ENCODE assay signal across 8 cellular contexts in genomic region chr9:20941177-20941690, GRCh38.
DNase-seq lines count a peak whose midpoint lies in the region; ATAC-seq and TF ChIP-seq lines count a peak whose summit lies in the region.

No MANE protein-coding gene starts in this region.

- no peak overlapping the region for H3K9ac ChIP-seq in PC-3 (ENCODE audit: low read length)

- H3K9me3 Mint-ChIP-seq in osteocyte (ENCODE audit: unreplicated experiment): no peaks in the 10 kb centered on the region

- ATAC-seq in GM21825 (IDR thresholded peaks at IDR 0.05; ENCODE audit: unreplicated experiment) (peak; percentile 98), PC-3 (peak; percentile 98)

- CTCF ChIA-PET in PC-3 (lab: Charles Lee): interaction anchor here (0.6 to 1.6 kb wide), 7 partner anchors 17 to 586 kb away, joined by 3 to 11 read pairs (median 3); partner anchors contain the start of gene MLLT3

- H4K20me1 ChIP-seq in PC-3 (ENCODE audit: low read length): no peaks in the 10 kb centered on the region

- no peaks in the 10 kb centered on the region for H3K9me3 ChIP-seq in PC-3 (ENCODE audit: low read length)

- POLR2A ChIA-PET in PC-3 (lab: Charles Lee; ENCODE audit: unreplicated experiment): interaction anchor here (0.7 kb wide), 1 partner anchor 390 kb away, joined by 4 read pairs; no protein-coding TSS in a partner anchor

- peaks cover 5% of the 10 kb centered on the region for H3K36me3 Mint-ChIP-seq in osteocyte (ENCODE audit: unreplicated experiment)

- in situ Hi-C loops in KBM-7 (cut with MboI; ENCODE audit: low pct_unique_long_range_greater_than_20kb, low sequenced_read_pairs): loop anchor here (25.0 kb wide), 3 partner anchors 96 to 1004 kb away; partner anchors contain the start of gene HACD4

- no peaks in the 10 kb centered on the region for H3K36me3 ChIP-seq in PC-3 (ENCODE audit: low read depth, low read length)

- H3K27me3 ChIP-seq in PC-3 (ENCODE audit: low read length): no peaks in the 10 kb centered on the region

- no peaks in the 10 kb centered on the region for H3K79me2 ChIP-seq in PC-3 (ENCODE audit: low read length)

- intact Hi-C loops in PC-3 (cut with micrococcal nuclease): loop anchor here (1.0 to 10.0 kb wide), 3 partner anchors 164 to 584 kb away; no protein-coding TSS in a partner anchor

- H3K4me3 Mint-ChIP-seq in osteocyte (ENCODE audit: unreplicated experiment): no peak overlapping the region

- H3K27ac Mint-ChIP-seq in osteocyte (ENCODE audit: unreplicated experiment): no peak overlapping the region

- peaks cover 4% of the 10 kb centered on the region for H3K4me1 Mint-ChIP-seq in osteocyte (ENCODE audit: unreplicated experiment)

- no peak overlapping the region for H3K4me3 ChIP-seq in PC-3 (ENCODE audit: low read length)
- H3K4me3 ChIP-seq in fibroblast of villous mesenchyme (ENCODE audit: low read depth, low read length): no peak overlapping the region

- H3K27ac ChIP-seq in PC-3 (ENCODE audit: low read length): no peak overlapping the region

- H3F3A ChIP-seq in PC-3 (ENCODE audit: low read length, unreplicated experiment): no peaks in the 10 kb centered on the region

- TF ChIP-seq CTCF in PC-3 (conservative IDR thresholded peaks at IDR 0.05; ENCODE audit: low read depth, low read length) (peak; percentile 82), fibroblast of villous mesenchyme (IDR thresholded peaks at IDR 0.05; ENCODE audit: insufficient read depth, low read depth, low read length) (peak; percentile 86), osteocyte (IDR thresholded peaks at IDR 0.05) (peak; percentile 97)

- H3K4me1 ChIP-seq in PC-3 (ENCODE audit: insufficient read depth, low read length): no peaks in the 10 kb centered on the region

- no TSS peak for BruUV-seq in PC-3 (replicated peaks; lab: Mats Ljungman, UMichigan)

- no peak overlapping the region for H2AFZ ChIP-seq in PC-3 (ENCODE audit: low read length)

- H3K27me3 Mint-ChIP-seq in osteocyte (ENCODE audit: unreplicated experiment): no peaks in the 10 kb centered on the region

- H3K4me2 ChIP-seq in PC-3 (ENCODE audit: low read length): no peak overlapping the region

- H3K9me2 ChIP-seq in PC-3 (replicated peaks; ENCODE audit: low read length): no peaks in the 10 kb centered on the region

- DNase-seq in ELR (ENCODE audit: low read depth) (peak; percentile 83), KBM-7 (peak; percentile 82), PC-3 (peak; percentile 79), activated T-helper 1 cell treated with Interleukin-2 at 50 U/mL for 16 hours (ENCODE audit: low read depth) (peak; percentile 17), fibroblast of villous mesenchyme (ENCODE audit: low read depth) (peak; percentile 71), osteocyte (ENCODE audit: extremely low spot score, unreplicated experiment) (no peak), ureter (ENCODE audit: low spot score) (peak; percentile 50)
